Comparison of ENCODE assay signal across 24 cellular contexts in the genomic region with DNA sequence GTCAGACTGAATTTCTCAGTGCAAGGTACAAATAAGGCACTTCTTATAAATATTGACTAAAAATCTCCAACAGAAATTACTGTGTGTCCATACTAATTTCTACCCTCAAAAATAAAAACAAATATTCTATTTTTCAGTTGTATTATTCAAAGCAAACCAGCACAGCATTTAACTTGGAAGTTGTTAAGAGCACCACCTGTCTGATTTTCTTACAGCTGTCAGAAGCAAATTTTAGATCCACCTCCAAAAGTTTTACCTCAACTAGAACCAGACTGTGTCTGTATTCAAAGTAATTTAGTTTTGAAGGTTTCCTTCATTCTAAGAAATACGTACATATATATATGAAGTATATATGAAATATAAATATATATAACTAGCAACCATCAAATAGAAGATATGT. TPM values are rescaled to one million over a fixed set of nuclear protein-coding genes. Genes with fewer than 3 reads are reported as not detected.
DNase-seq lines count a peak whose midpoint lies in the region; ATAC-seq lines count a peak whose summit lies in the region.
"Had no signal": no experiment of that assay in that cellular context is flagged by ENCODE, and none has a peak within 500 bp of the region (broad histone marks: within the 10 kb centered on the region; RNA-seq: fewer than 3 reads in every experiment).

No MANE protein-coding gene starts in this region.

- H3K9me3 ChIP-seq in right cardiac atrium (ENCODE audit: control insufficient read depth, low read length) (no peaks in the 10 kb centered on the region), skeletal muscle tissue (ENCODE audit: control insufficient read depth in 3 of 3, low read length in 3 of 3) (no peaks in the 10 kb centered on the region)
- H3K9me3 ChIP-seq: HAP-1 had no signal

- peak; percentile 4 for DNase-seq in DMS 273 (lab: John Stamatoyannopoulos, UW; ENCODE audit: unreplicated experiment)
- no peak for DNase-seq in DMS 273 treated with DMSO at 0.1 percent for 48 hours (lab: John Stamatoyannopoulos, UW)
- DNase-seq in NCI-H526 (lab: John Stamatoyannopoulos, UW), result peak; percentile 56 to 73
- DNase-seq in right cardiac atrium, result no peak
- DNase-seq in ACHN, result no peak
- DNase-seq: DMS53, HFFc6, KBM-7, NCI-H1105, NCI-H1436 treated with DMSO at 0.1 percent for 48 hours, NCI-H187 treated with DMSO at 0.1 percent for 48 hours, NCI-H446, NCI-H524 treated with DMSO at 0.1 percent for 48 hours, RPMI8226, SHP77 treated with DMSO at 0.1 percent for 48 hours had no signal

- H3K27ac ChIP-seq in right cardiac atrium (ENCODE audit: low read length) (no peak overlapping the region), skeletal muscle tissue (ENCODE audit: low read depth, low read length) (peak overlapping the region; percentile 98)
- H3K27ac ChIP-seq: 22Rv1 had no signal

- no peaks in the 10 kb centered on the region for H3K36me3 ChIP-seq in skeletal muscle tissue (ENCODE audit: control insufficient read depth in 3 of 3, insufficient read depth in 3 of 3, low read length in 3 of 3)
- H3K36me3 ChIP-seq: HAP-1 had no signal

- no peak for ATAC-seq in right cardiac atrium
- no peak for ATAC-seq in GM21447 (IDR thresholded peaks at IDR 0.05; ENCODE audit: unreplicated experiment)
- ATAC-seq: GM23338 had no signal

- H3K4me1 ChIP-seq in right cardiac atrium (ENCODE audit: control insufficient read depth, insufficient read depth, low read length) (no peaks in the 10 kb centered on the region), skeletal muscle tissue (ENCODE audit: control insufficient read depth in 3 of 3, insufficient read depth in 3 of 3, low read length in 3 of 3) (peaks cover 0 to 8% (median 6%) of the 10 kb centered on the region in 3 donors)

- H3K27me3 ChIP-seq in right cardiac atrium (ENCODE audit: control insufficient read depth, insufficient read depth), result no peaks in the 10 kb centered on the region
- no peaks in the 10 kb centered on the region for H3K27me3 ChIP-seq in skeletal muscle tissue (ENCODE audit: control insufficient read depth in 3 of 3, insufficient read depth in 3 of 3, low read length in 3 of 3)

- H3K4me3 ChIP-seq in right cardiac atrium (ENCODE audit: low read length), result peak overlapping the region; percentile 72
- H3K4me3 ChIP-seq in skeletal muscle tissue (ENCODE audit: low read length in 3 of 3), result peak overlapping the region; percentile 75 to 90 (median 78)
- H3K4me3 ChIP-seq: GM23338, HAP-1 had no signal

- H3K9ac ChIP-seq in skeletal muscle tissue (ENCODE audit: low read depth in 1 of 3, low read length in 3 of 3), result peak overlapping the region; percentile 85 to 99 (median 96)

- WGBS in right cardiac atrium, result 57% methylated on average over 1 of the region's 1 CpG

- intact Hi-C loops in right cardiac atrium (cut with DNase I), result no loop called here

- in situ Hi-C loops in ACHN (cut with HindIII; ENCODE audit: low pct_ligation_motif_present, low pct_unique_long_range_greater_than_20kb, low sequenced_read_pairs), result no loop called here

RNA-seq across cellular contexts. Expression of gene TRDN, which starts 1.2 kb away (rescaled TPM):
- total RNA-seq in right cardiac atrium (100 to 1,000 TPM; 261 to 360 (median 289) TPM), skeletal muscle tissue (73.1 TPM)
- polyA plus RNA-seq in right cardiac atrium, result 175 TPM
- total RNA-seq: G401, HFFc6, LHCN-M2, MCF 10A had no signal
- polyA plus RNA-seq: BJ had no signal

Comparison
In these comparisons a context has a peak if more than half of its experiments do, and no peak if none do; other contexts are left out.
1. DNase-seq: peak in DMS 273 (single experiment) and NCI-H526 (2 of 2); none in DMS 273 treated with DMSO at 0.1 percent for 48 hours (single experiment), right cardiac atrium (0 of 3) and ACHN (single experiment).